16 cellular contexts compared by ENCODE assay signal in the genomic region with DNA sequence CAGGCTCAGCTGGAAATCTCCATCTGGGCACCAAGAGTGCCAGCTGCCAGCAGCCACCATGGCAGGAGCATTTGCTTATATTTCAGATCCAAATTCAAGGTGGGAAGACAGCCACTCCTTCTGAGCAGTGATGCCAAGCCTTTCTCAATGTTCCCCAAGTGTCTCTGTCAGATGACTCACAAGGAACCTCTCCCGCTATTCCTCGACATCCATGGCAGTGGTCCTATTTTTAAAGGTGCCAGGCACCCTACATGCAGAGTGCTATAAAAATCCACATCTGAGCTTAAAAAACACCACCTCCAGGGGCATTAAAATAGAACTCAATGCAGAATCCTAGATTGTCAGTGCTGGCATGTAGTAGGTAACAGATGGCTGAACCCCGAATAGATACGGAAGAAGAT.
"Had no signal": no experiment of that assay in that cellular context is flagged by ENCODE, and none has a peak within 500 bp of the region (broad histone marks: within the 10 kb centered on the region; RNA-seq: fewer than 3 reads in every experiment).

No MANE protein-coding gene starts in this region.

- H3K27me3 Mint-ChIP-seq: activated naive CD8-positive, alpha-beta T cell; central memory CD8-positive, alpha-beta T cell; type B pancreatic cell had no signal

- H3K36me3 ChIP-seq: left ventricle myocardium inferior, thoracic aorta had no signal

- H3K4me1 Mint-ChIP-seq: nephron had no signal

- H3K9me3 Mint-ChIP-seq: central memory CD8-positive, alpha-beta T cell; nephron; type B pancreatic cell; WTC11 had no signal

- H3K27ac Mint-ChIP-seq: activated naive CD8-positive, alpha-beta T cell; nephron; type B pancreatic cell; WTC11 had no signal

- H3K4me2 ChIP-seq: SK-N-SH, smooth muscle cell had no signal

- DNase-seq: activated gamma-delta T cell treated with Interleukin-2 at 50 U/mL for 16 hours; activated T-cell treated with anti-CD3 and anti-CD28 coated beads, Interleukin-2, amount 50 U/mL, for 1 hour; foreskin fibroblast; left ventricle myocardium inferior; SK-N-SH; stimulated activated CD4-positive, alpha-beta T cell treated with anti-CD3 and anti-CD28 coated beads, Interleukin-15, amount 100 ng/mL, for 24 hours; stimulated activated naive CD4-positive, alpha-beta T cell had no signal

- H3K9ac ChIP-seq: SK-N-SH had no signal

- H3K9me3 ChIP-seq: left ventricle myocardium inferior, SK-N-SH, thoracic aorta had no signal

- ATAC-seq: sciatic nerve, WTC11 had no signal

- H3K4me3 ChIP-seq: coronary artery, left ventricle myocardium inferior, smooth muscle cell, thoracic aorta had no signal

- H3K4me3 Mint-ChIP-seq: activated naive CD8-positive, alpha-beta T cell; central memory CD8-positive, alpha-beta T cell; nephron; type B pancreatic cell; WTC11 had no signal

- H3K36me3 Mint-ChIP-seq: activated naive CD8-positive, alpha-beta T cell; type B pancreatic cell; WTC11 had no signal

- H3K27ac ChIP-seq: coronary artery, left ventricle myocardium inferior, thoracic aorta had no signal
